ENCODE assay signal across 36 cellular contexts in the genomic region with DNA sequence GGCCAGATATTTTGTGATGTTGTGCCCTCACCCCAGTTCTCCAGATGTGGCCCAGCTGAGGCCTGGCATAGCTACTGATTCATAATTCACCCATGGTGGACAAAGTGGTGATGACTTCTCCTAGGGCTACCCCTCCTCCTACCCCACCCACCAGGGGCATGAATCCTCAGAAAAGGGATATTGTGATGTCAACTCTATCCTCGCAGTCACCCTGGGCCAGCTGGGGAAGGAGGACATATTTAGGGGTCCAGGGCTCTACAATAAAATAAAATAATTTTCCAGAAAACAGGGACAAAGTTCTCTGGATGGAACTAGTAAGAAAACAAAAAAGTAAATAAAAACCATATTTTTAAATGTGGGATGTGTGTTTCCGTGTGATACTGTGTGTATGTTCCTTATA. TPM values are rescaled to one million over a fixed set of nuclear protein-coding genes. Genes with fewer than 3 reads are reported as not detected.
"Had no signal": no experiment of that assay in that cellular context is flagged by ENCODE, and none has a peak within 500 bp of the region (broad histone marks: within the 10 kb centered on the region; RNA-seq: fewer than 3 reads in every experiment).

A gene with protein sequence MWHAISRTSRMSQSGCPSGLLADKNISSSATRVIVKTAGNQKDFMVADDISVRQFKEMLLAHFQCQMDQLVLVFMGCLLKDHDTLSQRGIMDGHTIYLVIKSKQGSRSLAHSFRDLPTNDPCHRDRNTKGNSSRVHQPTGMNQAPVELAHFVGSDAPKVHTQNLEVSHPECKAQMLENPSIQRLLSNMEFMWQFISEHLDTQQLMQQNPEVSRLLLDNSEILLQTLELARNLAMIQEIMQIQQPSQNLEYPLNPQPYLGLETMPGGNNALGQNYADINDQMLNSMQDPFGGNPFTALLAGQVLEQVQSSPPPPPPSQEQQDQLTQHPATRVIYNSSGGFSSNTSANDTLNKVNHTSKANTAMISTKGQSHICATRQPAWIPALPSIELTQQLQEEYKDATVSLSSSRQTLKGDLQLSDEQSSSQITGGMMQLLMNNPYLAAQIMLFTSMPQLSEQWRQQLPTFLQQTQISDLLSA (minus strand): TSS at position 101 of the 400 bp plus-strand sequence. CDS start 258 bp downstream, outside the sequence.

- H3K27me3 ChIP-seq: MG63 had no signal

- H3K36me3 ChIP-seq: MG63 had no signal

- H3K4me3 ChIP-seq: MG63 had no signal

- H3K9me3 ChIP-seq: MG63 had no signal

- DNase-seq: Karpas-422, Kasumi-1, MG63, MM.1S, MV-4-11, NCI-H1048, NCI-H1092, NCI-H1092 treated with DMSO at 0.1 percent for 48 hours, NCI-H1105, NCI-H1105 treated with DMSO at 0.1 percent for 48 hours, NCI-H1417, NCI-H1417 treated with DMSO at 0.1 percent for 48 hours, NCI-H1436, NCI-H1436 treated with DMSO at 0.1 percent for 48 hours, NCI-H146, NCI-H1694, NCI-H1694 treated with DMSO at 0.1 percent for 48 hours, NCI-H187, NCI-H187 treated with DMSO at 0.1 percent for 48 hours, NCI-H1930, NCI-H2029, NCI-H2029 treated with DMSO at 0.1 percent for 48 hours, NCI-H2081, NCI-H2081 treated with DMSO at 0.1 percent for 48 hours, NCI-H2107, NCI-H2171, NCI-H2171 treated with DMSO at 0.1 percent for 48 hours, NCI-H2227 treated with DMSO at 0.1 percent for 48 hours, NCI-H226, NCI-H345, NCI-H446, NCI-H446 treated with DMSO at 0.1 percent for 48 hours, NCI-H510A, NCI-H510A treated with DMSO at 0.1 percent for 48 hours had no signal

RNA-seq across cellular contexts. Expression of the gene that starts here (rescaled TPM):
- total RNA-seq: MCF 10A, NCI-H460 had no signal
